8 cellular contexts compared by ENCODE assay signal in genomic region chr11:827146-827860, GRCh38. TPM values are rescaled to one million over a fixed set of nuclear protein-coding genes. Genes with fewer than 3 reads are reported as not detected.
A peak's percentile ranks its signal among the peaks of the same experiment; 100 is the strongest.
DNase-seq lines count a peak whose midpoint lies in the region; TF ChIP-seq lines count a peak whose summit lies in the region.

No MANE protein-coding gene starts in this region.

- H4K20me1 ChIP-seq in OCI-LY1 (ENCODE audit: insufficient read depth, low read length), result no peaks in the 10 kb centered on the region

- peak overlapping the region; percentile 35 for H3K4me3 ChIP-seq in A673 (ENCODE audit: low read depth, low read length, poor library complexity, severe bottlenecking)
- H3K4me3 ChIP-seq in OCI-LY1 (ENCODE audit: low read depth, low read length, poor library complexity, severe bottlenecking), result peak overlapping the region; percentile 52
- peak overlapping the region; percentile 42 to 45 for H3K4me3 ChIP-seq in esophagus (ENCODE audit: low read depth in 1 of 2, low read length in 2 of 2)
- peak overlapping the region; percentile 31 to 37 for H3K4me3 ChIP-seq in prostate gland
- no peak overlapping the region for H3K4me3 ChIP-seq in lower leg skin (ENCODE audit: low read depth, poor library complexity, severe bottlenecking)

- TF ChIP-seq POLR2A in prostate gland (IDR thresholded peaks at IDR 0.05) (no peak), lower leg skin (IDR thresholded peaks at IDR 0.05) (no peak)

- H3K9me2 ChIP-seq in OCI-LY1 (ENCODE audit: low read depth, low read length), result no peaks in the 10 kb centered on the region

- H3K4me1 ChIP-seq in A673 (ENCODE audit: insufficient read depth, low read length, poor library complexity, severe bottlenecking) (peaks cover 22% of the 10 kb centered on the region), OCI-LY1 (ENCODE audit: insufficient read depth, low read length, severe bottlenecking) (peaks cover 31% of the 10 kb centered on the region), esophagus (ENCODE audit: control insufficient read depth in 2 of 2, insufficient read depth in 2 of 2, low read length in 1 of 2) (peaks cover 21 to 51% of the 10 kb centered on the region in 2 donors), prostate gland (replicated peaks) (peaks cover 34% of the 10 kb centered on the region)

- TF ChIP-seq CTCF in A673 (conservative IDR thresholded peaks at IDR 0.05; ENCODE audit: low read depth, low read length), result no peak
- no peak for TF ChIP-seq CTCF in OCI-LY1 (IDR thresholded peaks at IDR 0.05; ENCODE audit: low read length)
- no peak for TF ChIP-seq CTCF in prostate gland (IDR thresholded peaks at IDR 0.05)
- no peak for TF ChIP-seq CTCF in lower leg skin (IDR thresholded peaks at IDR 0.05)

- no peaks in the 10 kb centered on the region for H3F3A ChIP-seq in OCI-LY1 (ENCODE audit: insufficient read depth, low read length)

- 5 to 7% methylated on average over 35 to 66 of the region's 66 CpGs for WGBS in esophagus, 2 donors
- WGBS in prostate gland, result 23% methylated on average over 24 of the region's 66 CpGs
- WGBS in lower leg skin, 2 donors, result 5 to 27% methylated on average over 14 to 44 of the region's 66 CpGs

- peak overlapping the region; percentile 42; the same call in 1 of the 2 replicates for H3K9ac ChIP-seq in OCI-LY1 (ENCODE audit: low read length)

- H3K79me2 ChIP-seq in OCI-LY1 (ENCODE audit: insufficient read depth, low read length), result no peaks in the 10 kb centered on the region

- DNase-seq in A673 (ENCODE audit: low spot score) (no peak), GM19238 (ENCODE audit: insufficient read length, low spot score) (peak; percentile 70), prostate gland (ENCODE audit: low spot score) (no peak), lower leg skin (ENCODE audit: low spot score in 2 of 2) (no peak)
- no peak for DNase-seq in stimulated activated CD4-positive, alpha-beta T cell treated with anti-CD3 and anti-CD28 coated beads, Interleukin-4, amount 100 ng/mL, for 24 hours
- no peak for DNase-seq in effector CD8-positive, alpha-beta T cell (lab: John Stamatoyannopoulos, UW)

- no TSS peak for BruUV-seq in A673 (replicated peaks; lab: Mats Ljungman, UMichigan)

- no peaks in the 10 kb centered on the region for H3K27me3 ChIP-seq in A673 (replicated peaks; ENCODE audit: insufficient read depth, low read depth, low read length, poor library complexity)
- H3K27me3 ChIP-seq in OCI-LY1 (ENCODE audit: insufficient read depth, low read length), result peaks cover 22% of the 10 kb centered on the region
- H3K27me3 ChIP-seq in esophagus (ENCODE audit: control insufficient read depth in 1 of 2, insufficient read depth in 2 of 2, low read length in 2 of 2), result peaks cover 0 to 4% of the 10 kb centered on the region in 2 donors
- no peaks in the 10 kb centered on the region for H3K27me3 ChIP-seq in prostate gland (replicated peaks; ENCODE audit: insufficient read depth)

- intact Hi-C loops in A673 (cut with micrococcal nuclease; ENCODE audit: unreplicated experiment), result no loop called here
- intact Hi-C loops in prostate gland (cut with DNase I), result no loop called here
- intact Hi-C loops in lower leg skin (cut with DNase I; ENCODE audit: low total_unique reads), result no loop called here

- H3K4me2 ChIP-seq in OCI-LY1 (ENCODE audit: low read length), result peak overlapping the region; percentile 73

- H3K9me3 ChIP-seq in A673 (ENCODE audit: low read depth, low read length, poor library complexity, severe bottlenecking), result no peaks in the 10 kb centered on the region
- no peaks in the 10 kb centered on the region for H3K9me3 ChIP-seq in OCI-LY1 (ENCODE audit: low read length)
- H3K9me3 ChIP-seq in esophagus (ENCODE audit: control insufficient read depth in 2 of 2, insufficient read depth in 1 of 2, low read depth in 1 of 2, low read length in 1 of 2), result no peaks in the 10 kb centered on the region
- no peaks in the 10 kb centered on the region for H3K9me3 ChIP-seq in prostate gland

- H3K27ac ChIP-seq in A673 (ENCODE audit: low read depth, low read length, poor library complexity, severe bottlenecking), result no peak overlapping the region
- H3K27ac ChIP-seq in OCI-LY1 (ENCODE audit: low read depth, low read length, poor library complexity, severe bottlenecking), result no peak overlapping the region
- peak overlapping the region; percentile 8 to 37 for H3K27ac ChIP-seq in esophagus (ENCODE audit: low read depth in 2 of 2, low read length in 1 of 2)
- peak overlapping the region; percentile 46 to 62 for H3K27ac ChIP-seq in prostate gland

- POLR2A ChIA-PET in A673 (lab: Charles Lee; ENCODE audit: low non-redundant PET), result no interaction called here

- H2AFZ ChIP-seq in OCI-LY1 (ENCODE audit: low read length), result no peak overlapping the region

- CTCF ChIA-PET in A673 (lab: Charles Lee), result no interaction called here

- H3K36me3 ChIP-seq in A673 (ENCODE audit: insufficient read depth, low read length, poor library complexity, severe bottlenecking) (peaks cover 4% of the 10 kb centered on the region), OCI-LY1 (ENCODE audit: insufficient read depth, low read length) (peaks cover 14% of the 10 kb centered on the region), esophagus (ENCODE audit: control insufficient read depth in 2 of 2, insufficient read depth in 2 of 2, low read length in 1 of 2) (peaks cover 3 to 27% of the 10 kb centered on the region in 2 donors), prostate gland (peaks cover 8 to 16% of the 10 kb centered on the region in 2 donors)

RNA-seq across cellular contexts. Expression of gene CRACR2B, which starts 0.4 kb away (rescaled TPM):
- total RNA-seq in A673 (2021) (0.90 and 1.1 TPM in 2 replicates), prostate gland (10 to 100 TPM; 23.2 to 83.0 TPM), lower leg skin (10 to 100 TPM; 14.5 to 47.9 (median 32.3) TPM)
- polyA plus RNA-seq in esophagus, result 1 to 10 TPM; 3.2 to 5.3 TPM

RNA-seq across cellular contexts. Expression of gene CD151, which starts 5.4 kb away (rescaled TPM):
- total RNA-seq in A673 (2021) (123 and 127 TPM in 2 replicates), prostate gland (100 to 1,000 TPM; 313 to 362 TPM), lower leg skin (100 to 1,000 TPM; 124 to 186 (median 157) TPM)
- polyA plus RNA-seq in esophagus, result 100 to 1,000 TPM in 1 of 2 donors, 10 to 100 TPM in 1; 75.5 to 108 TPM

RNA-seq across cellular contexts. Expression of gene PNPLA2, which starts 8.6 kb away (rescaled TPM):
- total RNA-seq in A673 (2021) (45.0 and 45.4 TPM in 2 replicates), prostate gland (100 to 1,000 TPM in 1 of 2 donors, 10 to 100 TPM in 1; 61.8 to 115 TPM), lower leg skin (10 to 100 TPM; 55.5 to 99.7 (median 72.4) TPM)
- polyA plus RNA-seq in esophagus, result 10 to 100 TPM; 51.7 to 53.2 TPM

RNA-seq across cellular contexts. Expression of gene POLR2L, which starts 15.0 kb away (rescaled TPM):
- total RNA-seq in A673 (2021) (88.7 and 117 TPM in 2 replicates), prostate gland (10 to 100 TPM; 64.5 to 91.1 TPM), lower leg skin (10 to 100 TPM; 39.1 to 61.2 (median 51.4) TPM)
- 100 to 1,000 TPM in 1 of 2 donors, 10 to 100 TPM in 1; 64.9 to 177 TPM for polyA plus RNA-seq in esophagus

RNA-seq across cellular contexts. Expression of gene TSPAN4, which starts 15.3 kb away (rescaled TPM):
- total RNA-seq in A673 (2021), result 17.5 and 20.4 TPM in 2 replicates
- polyA plus RNA-seq in esophagus, result 10 to 100 TPM in 1 of 2 donors, 1 to 10 TPM in 1; 9.8 to 16.8 TPM
- total RNA-seq in prostate gland, result 10 to 100 TPM; 48.8 to 94.9 TPM
- 10 to 100 TPM; 57.3 to 88.3 (median 70.7) TPM for total RNA-seq in lower leg skin

Comparison
In these comparisons a context has a peak if more than half of its experiments do, and no peak if none do; other contexts are left out.
1. H3K27ac ChIP-seq: peak in esophagus (2 of 2) and prostate gland (2 of 2); none in A673 (single experiment) and OCI-LY1 (single experiment).